In genomic region chr13:33735276-33735675, GRCh38 we compare ENCODE assay signal across 23 cellular contexts.
"Had no signal": no experiment of that assay in that cellular context is flagged by ENCODE, and none has a peak within 500 bp of the region (broad histone marks: within the 10 kb centered on the region; RNA-seq: fewer than 3 reads in every experiment).

No MANE protein-coding gene starts in this region.

- H3K4me1 ChIP-seq: Peyer's patch had no signal

- H3K9me2 ChIP-seq: SK-N-SH had no signal

- H3K27ac ChIP-seq: PC-9, Peyer's patch had no signal

- H3K4me2 ChIP-seq: PC-9, SK-N-SH had no signal

- H3K4me3 ChIP-seq: PC-9, Peyer's patch had no signal

- H2AFZ ChIP-seq: PC-9 had no signal

- ATAC-seq: HepG2 had no signal

- H3K9me3 ChIP-seq: Peyer's patch, SK-N-SH had no signal

- DNase-seq: IMR-90, Kasumi-1, KG1, MM.1S, NCI-H1092 treated with DMSO at 0.1 percent for 48 hours, NCI-H1436, NCI-H187, NCI-H2029, NCI-H2081 treated with DMSO at 0.1 percent for 48 hours, NCI-H2171, NCI-H226, NCI-H446, NCI-H510A, NCI-H524 treated with DMSO at 0.1 percent for 48 hours, NCI-H69, NCI-H774, OCI-M1, PC-9, Peyer's patch, SHP77, SK-N-SH, T-helper 1 cell had no signal

- H3K9ac ChIP-seq: SK-N-SH had no signal

- H3K27me3 ChIP-seq: Peyer's patch had no signal

- H3K36me3 ChIP-seq: Peyer's patch had no signal
